Comparison of ENCODE assay signal across 17 cellular contexts in the genomic region with DNA sequence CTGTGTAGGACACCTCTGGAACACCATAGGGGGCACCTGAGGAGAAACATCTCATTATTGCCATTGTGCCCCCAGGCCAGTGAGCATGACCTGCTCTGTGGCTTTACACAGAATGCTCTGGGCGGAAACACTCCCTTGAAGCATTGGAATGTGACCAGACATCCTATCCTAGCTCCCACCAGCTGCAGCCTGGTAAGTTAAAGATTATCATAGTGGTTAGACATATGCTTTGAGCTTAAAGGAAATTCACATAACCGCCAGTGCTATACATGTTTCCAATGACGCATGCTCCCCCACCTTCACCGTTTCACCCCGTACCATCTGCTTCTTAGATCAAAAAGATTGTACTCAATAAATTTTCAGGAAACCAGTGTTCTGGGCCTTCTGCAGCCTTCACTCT.
DNase-seq lines count a peak whose midpoint lies in the region; ATAC-seq and TF ChIP-seq lines count a peak whose summit lies in the region.
"Had no signal": no experiment of that assay in that cellular context is flagged by ENCODE, and none has a peak within 500 bp of the region (broad histone marks: within the 10 kb centered on the region; RNA-seq: fewer than 3 reads in every experiment).

No MANE protein-coding gene starts in this region.

- 9% methylated on average over 5 of the region's 5 CpGs for WGBS in SK-N-SH (ENCODE audit: low lambda C conversion rate)

- no peaks in the 10 kb centered on the region for H3K27me3 Mint-ChIP-seq in type B pancreatic cell

- peak overlapping the region; percentile 21 for H3K27ac Mint-ChIP-seq in type B pancreatic cell

- intact Hi-C loops in lower lobe of right lung (cut with DNase I), result no loop called here

- no peak overlapping the region for H3K27ac ChIP-seq in SK-N-SH (ENCODE audit: low read depth in 2 of 2, low read length in 1 of 2)
- H3K27ac ChIP-seq in SJCRH30, result peak overlapping the region; percentile 72
- no peak overlapping the region for H3K27ac ChIP-seq in lower lobe of right lung
- H3K27ac ChIP-seq: 22Rv1, PC-9 had no signal

- H4K20me1 ChIP-seq in SK-N-SH (ENCODE audit: insufficient read depth), result no peaks in the 10 kb centered on the region

- no peak for DNase-seq in SK-N-SH
- DNase-seq in SJCRH30, result peak; percentile 80 to 89
- peak; percentile 26 for DNase-seq in kidney epithelial cell (ENCODE audit: low read depth)
- DNase-seq in type B pancreatic cell (ENCODE audit: extremely low spot score, unreplicated experiment), result no peak
- no peak for DNase-seq in SW 1271 (lab: John Stamatoyannopoulos, UW)
- DNase-seq in lower lobe of right lung, result no peak
- DNase-seq in NCI-H2171 treated with DMSO at 0.1 percent for 48 hours (lab: John Stamatoyannopoulos, UW), result no peak
- DNase-seq: C1 segment of cervical spinal cord, GDM1, MG63, NCI-H1092 treated with DMSO at 0.1 percent for 48 hours, NCI-H1694, NCI-H748 treated with DMSO at 0.1 percent for 48 hours had no signal

- H3K4me1 Mint-ChIP-seq in type B pancreatic cell (ENCODE audit: unreplicated experiment), result no peaks in the 10 kb centered on the region

- no peaks in the 10 kb centered on the region for H3K4me1 ChIP-seq in SK-N-SH (ENCODE audit: control insufficient read depth in 1 of 2, insufficient read depth in 2 of 2, low read depth in 1 of 2, low read length in 1 of 2)
- H3K4me1 ChIP-seq in SJCRH30, result peaks cover 29% of the 10 kb centered on the region
- H3K4me1 ChIP-seq in lower lobe of right lung, result no peaks in the 10 kb centered on the region

- TF ChIP-seq CTCF in SK-N-SH (IDR thresholded peaks at IDR 0.05) (no peak), kidney epithelial cell (IDR thresholded peaks at IDR 0.05; ENCODE audit: insufficient read depth, low read length, poor library complexity, severe bottlenecking) (no peak), type B pancreatic cell (conservative IDR thresholded peaks at IDR 0.05) (no peak), lower lobe of right lung (IDR thresholded peaks at IDR 0.05) (no peak)

- no peaks in the 10 kb centered on the region for H3K9me2 ChIP-seq in SK-N-SH

- no peaks in the 10 kb centered on the region for H3K36me3 Mint-ChIP-seq in type B pancreatic cell

- H3K4me3 Mint-ChIP-seq in type B pancreatic cell, result no peak overlapping the region

- TF ChIP-seq EP300 in SK-N-SH (IDR thresholded peaks at IDR 0.05; ENCODE audit: borderline replicate concordance in 1 of 2, low read depth in 1 of 2, low read length in 1 of 2), result no peak

- no peak overlapping the region for H3K4me3 ChIP-seq in SK-N-SH (ENCODE audit: low read depth in 2 of 2, low read length in 1 of 2)
- no peak overlapping the region for H3K4me3 ChIP-seq in SJCRH30
- no peak overlapping the region for H3K4me3 ChIP-seq in kidney epithelial cell (ENCODE audit: low read depth, low read length)
- no peak overlapping the region for H3K4me3 ChIP-seq in lower lobe of right lung
- H3K4me3 ChIP-seq: MG63, PC-9 had no signal

- H3K27me3 ChIP-seq in SK-N-SH (ENCODE audit: insufficient read depth) (no peaks in the 10 kb centered on the region), SJCRH30 (no peaks in the 10 kb centered on the region), kidney epithelial cell (ENCODE audit: control insufficient read depth, insufficient read depth, low read length) (no peaks in the 10 kb centered on the region), lower lobe of right lung (ENCODE audit: low read depth) (no peaks in the 10 kb centered on the region)
- H3K27me3 ChIP-seq: MG63 had no signal

- no peaks in the 10 kb centered on the region for H3F3A ChIP-seq in SK-N-SH (replicated peaks; ENCODE audit: insufficient read depth)

- H3K9me3 Mint-ChIP-seq in type B pancreatic cell, result no peaks in the 10 kb centered on the region

- H3K36me3 ChIP-seq in SK-N-SH (replicated peaks in 1 of 2; ENCODE audit: control insufficient read depth in 1 of 2, insufficient read depth in 2 of 2, low read length in 1 of 2), result no peaks in the 10 kb centered on the region
- no peaks in the 10 kb centered on the region for H3K36me3 ChIP-seq in SJCRH30
- H3K36me3 ChIP-seq in kidney epithelial cell (ENCODE audit: control insufficient read depth, insufficient read depth, low read length), result no peaks in the 10 kb centered on the region
- H3K36me3 ChIP-seq in lower lobe of right lung, result no peaks in the 10 kb centered on the region
- H3K36me3 ChIP-seq: MG63 had no signal

- H3K79me2 ChIP-seq in SK-N-SH (ENCODE audit: insufficient read depth), result no peaks in the 10 kb centered on the region

- 0 out of 2 replicates have a peak overlapping the region, but pooled peaks have one; percentile 11 for H2AFZ ChIP-seq in SK-N-SH (ENCODE audit: low read depth)
- H2AFZ ChIP-seq: PC-9 had no signal

- no peak for TF ChIP-seq RAD21 in SK-N-SH (IDR thresholded peaks at IDR 0.05; ENCODE audit: low read length)

- ATAC-seq in SK-N-SH treated with all-trans-retinoic acid at 6 μM for 48 hours (no peak), lower lobe of right lung (no peak)
- ATAC-seq: HepG2 had no signal

- CTCF ChIA-PET in SK-N-SH (lab: Yijun Ruan, JAX), result no interaction called here

- H3K9me3 ChIP-seq in SK-N-SH, result no peaks in the 10 kb centered on the region
- H3K9me3 ChIP-seq in SJCRH30 (replicated peaks), result 0 out of 2 replicates have a peak, but pooled peaks cover 2% of the 10 kb centered on the region
- H3K9me3 ChIP-seq in lower lobe of right lung, result no peaks in the 10 kb centered on the region
- H3K9me3 ChIP-seq: MG63 had no signal

- no peak overlapping the region for H3K4me2 ChIP-seq in SK-N-SH
- H3K4me2 ChIP-seq: PC-9 had no signal

- no peak overlapping the region for H3K9ac ChIP-seq in SK-N-SH

- POLR2A ChIA-PET in SK-N-SH (lab: Yijun Ruan, JAX), result no interaction called here

TF ChIP-seq in SK-N-SH, 30 proteins besides CTCF, POLR2A, EP300 and RAD21:
- TF ChIP-seq IRF3 (IDR thresholded peaks at IDR 0.05; ENCODE audit: low read depth, low read length), result no peak
- no peak for TF ChIP-seq NRF1 (IDR thresholded peaks at IDR 0.05; ENCODE audit: low read depth, low read length)
- TF ChIP-seq JUND (IDR thresholded peaks at IDR 0.05), result no peak
- no peak for TF ChIP-seq EZH2phosphoT487 (IDR thresholded peaks at IDR 0.05; ENCODE audit: borderline replicate concordance, low read depth)
- no peak for TF ChIP-seq RFX5 (IDR thresholded peaks at IDR 0.05; ENCODE audit: low read length)
- no peak for TF ChIP-seq YY1 (IDR thresholded peaks at IDR 0.05; ENCODE audit: low read depth)
- TF ChIP-seq, protein P1, sequence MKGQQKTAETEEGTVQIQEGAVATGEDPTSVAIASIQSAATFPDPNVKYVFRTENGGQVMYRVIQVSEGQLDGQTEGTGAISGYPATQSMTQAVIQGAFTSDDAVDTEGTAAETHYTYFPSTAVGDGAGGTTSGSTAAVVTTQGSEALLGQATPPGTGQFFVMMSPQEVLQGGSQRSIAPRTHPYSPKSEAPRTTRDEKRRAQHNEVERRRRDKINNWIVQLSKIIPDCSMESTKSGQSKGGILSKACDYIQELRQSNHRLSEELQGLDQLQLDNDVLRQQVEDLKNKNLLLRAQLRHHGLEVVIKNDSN (IDR thresholded peaks at IDR 0.05; ENCODE audit: borderline replicate concordance, low read depth), result no peak
- TF ChIP-seq RXRA (IDR thresholded peaks at IDR 0.05; ENCODE audit: borderline replicate concordance, low read depth), result no peak
- TF ChIP-seq TCF12 (IDR thresholded peaks at IDR 0.05), result no peak
- no peak for TF ChIP-seq SMC3 (IDR thresholded peaks at IDR 0.05; ENCODE audit: low read depth, low read length)
TF ChIP-seq in SK-N-SH: peak in this region for 0.

TF ChIP-seq in SK-N-SH treated with all-trans-retinoic acid at 6 μM for 48 hours, 23 proteins besides CTCF, POLR2A, EP300 and RAD21 (continues in another document):
- TF ChIP-seq, protein P2, sequence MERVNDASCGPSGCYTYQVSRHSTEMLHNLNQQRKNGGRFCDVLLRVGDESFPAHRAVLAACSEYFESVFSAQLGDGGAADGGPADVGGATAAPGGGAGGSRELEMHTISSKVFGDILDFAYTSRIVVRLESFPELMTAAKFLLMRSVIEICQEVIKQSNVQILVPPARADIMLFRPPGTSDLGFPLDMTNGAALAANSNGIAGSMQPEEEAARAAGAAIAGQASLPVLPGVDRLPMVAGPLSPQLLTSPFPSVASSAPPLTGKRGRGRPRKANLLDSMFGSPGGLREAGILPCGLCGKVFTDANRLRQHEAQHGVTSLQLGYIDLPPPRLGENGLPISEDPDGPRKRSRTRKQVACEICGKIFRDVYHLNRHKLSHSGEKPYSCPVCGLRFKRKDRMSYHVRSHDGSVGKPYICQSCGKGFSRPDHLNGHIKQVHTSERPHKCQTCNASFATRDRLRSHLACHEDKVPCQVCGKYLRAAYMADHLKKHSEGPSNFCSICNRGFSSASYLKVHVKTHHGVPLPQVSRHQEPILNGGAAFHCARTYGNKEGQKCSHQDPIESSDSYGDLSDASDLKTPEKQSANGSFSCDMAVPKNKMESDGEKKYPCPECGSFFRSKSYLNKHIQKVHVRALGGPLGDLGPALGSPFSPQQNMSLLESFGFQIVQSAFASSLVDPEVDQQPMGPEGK (CRISPR knock-in tag; IDR thresholded peaks at IDR 0.05; ENCODE audit: borderline replicate concordance), result no peak
- TF ChIP-seq ESRRG (CRISPR knock-in tag; IDR thresholded peaks at IDR 0.05), result no peak
- no peak for TF ChIP-seq CSRNP3 (CRISPR knock-in tag; IDR thresholded peaks at IDR 0.05)
- TF ChIP-seq GLIS3 (CRISPR knock-in tag; IDR thresholded peaks at IDR 0.05), result no peak
- no peak for TF ChIP-seq ZFP30 (CRISPR knock-in tag; IDR thresholded peaks at IDR 0.05)
- no peak for TF ChIP-seq CSDC2 (CRISPR knock-in tag; IDR thresholded peaks at IDR 0.05)
- TF ChIP-seq PPARA (CRISPR knock-in tag; IDR thresholded peaks at IDR 0.05; ENCODE audit: borderline replicate concordance), result no peak
- TF ChIP-seq TOX (CRISPR knock-in tag; IDR thresholded peaks at IDR 0.05; ENCODE audit: borderline replicate concordance), result no peak

Comparison
In these comparisons a context has a peak if more than half of its experiments do, and no peak if none do; other contexts are left out.
1. DNase-seq: peak in SJCRH30 (2 of 2) and kidney epithelial cell (single experiment); none in SK-N-SH (single experiment), type B pancreatic cell (single experiment), SW 1271 (0 of 2), lower lobe of right lung (single experiment) and NCI-H2171 treated with DMSO at 0.1 percent for 48 hours (single experiment).